In the genomic region with DNA sequence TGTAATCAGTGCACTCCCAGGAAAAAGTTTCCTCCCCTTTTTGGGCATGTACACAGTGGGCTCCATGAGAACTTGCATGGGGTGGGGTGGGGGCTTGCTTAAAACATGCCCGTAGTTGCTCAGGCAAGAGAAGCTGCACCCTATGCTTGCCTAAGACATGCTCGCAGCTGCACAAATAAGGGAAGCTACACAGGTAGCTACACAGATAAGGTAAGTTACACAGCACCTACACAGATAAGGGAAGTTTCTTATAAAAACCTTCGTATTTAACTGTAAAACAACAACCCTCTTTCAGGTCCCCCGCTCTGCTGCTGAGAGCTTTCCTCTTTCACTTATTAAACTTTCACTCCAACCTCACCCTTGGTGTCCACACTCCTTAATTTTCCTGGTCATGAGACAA, we compare ENCODE assay signal across 5 cellular contexts.
DNase-seq lines count a peak whose midpoint lies in the region; ATAC-seq, FAIRE-seq and TF ChIP-seq lines count a peak whose summit lies in the region.
"Not testable (repeated sequence)": the region's sequence is repeated elsewhere in the genome, so short reads cannot be mapped to it uniquely, and the experiment has no call there.

No MANE protein-coding gene starts in this region.

- H3K27ac Mint-ChIP-seq in Caco-2 (ENCODE audit: unreplicated experiment) = not testable (repeated sequence)
- peak overlapping the region; percentile 57 for H3K27ac Mint-ChIP-seq in progenitor cell of endocrine pancreas

- H2AFZ ChIP-seq in hepatocyte = not testable (repeated sequence)

- not testable (repeated sequence) for H3K9me3 Mint-ChIP-seq in Caco-2 (ENCODE audit: unreplicated experiment); progenitor cell of endocrine pancreas (ENCODE audit: low read depth)

- H3K27ac ChIP-seq in hepatocyte = peak overlapping the region; percentile 18
- H3K27ac ChIP-seq in pancreas = peak overlapping the region in 1 of 4 donors; percentile 50

- not testable (repeated sequence) for H3K36me3 ChIP-seq in Caco-2 (ENCODE audit: control insufficient read depth, insufficient read depth, low read length); bronchial epithelial cell (ENCODE audit: control insufficient read depth, insufficient read depth, low read length); hepatocyte (replicated peaks; ENCODE audit: insufficient read depth, low read depth); pancreas

- not testable (repeated sequence) for FAIRE-seq in bronchial epithelial cell (lab: Jason Lieb, UNC); pancreas (lab: Jason Lieb, UNC)

- intact Hi-C loops in Caco-2 (cut with micrococcal nuclease; ENCODE audit: unreplicated experiment); pancreas (cut with DNase I): not testable (repeated sequence)

- H3K27me3 Mint-ChIP-seq in Caco-2 (ENCODE audit: insufficient read depth, unreplicated experiment); progenitor cell of endocrine pancreas: not testable (repeated sequence)

- H3K36me3 Mint-ChIP-seq in Caco-2 (ENCODE audit: insufficient read depth, unreplicated experiment); progenitor cell of endocrine pancreas (ENCODE audit: insufficient read depth): not testable (repeated sequence)

- WGBS in hepatocyte (ENCODE audit: low lambda C conversion rate, missing lambda C conversion rate) = 22% methylated on average over 4 of the region's 4 CpGs
- WGBS in pancreas, 2 donors = 36 to 37% methylated on average over 4 of the region's 4 CpGs

- not testable (repeated sequence) for H3K79me2 ChIP-seq in hepatocyte

- not testable (repeated sequence) for H3K4me1 ChIP-seq in Caco-2; hepatocyte (ENCODE audit: insufficient read depth); pancreas

- not testable (repeated sequence) for H3K4me1 Mint-ChIP-seq in Caco-2 (ENCODE audit: low read depth, unreplicated experiment); progenitor cell of endocrine pancreas (ENCODE audit: low read depth)

- peak; percentile 64 to 79 (median 76) for ATAC-seq in pancreas

- not testable (repeated sequence) for TF ChIP-seq CTCF in Caco-2 (IDR thresholded peaks at IDR 0.05; ENCODE audit: insufficient read depth in 1 of 2, low read depth in 1 of 2, low read length in 1 of 2, severe bottlenecking in 1 of 2, unreplicated experiment in 1 of 2); bronchial epithelial cell (IDR thresholded peaks at IDR 0.05; ENCODE audit: insufficient read depth, low read length, severe bottlenecking); hepatocyte (IDR thresholded peaks at IDR 0.05; ENCODE audit: poor library complexity); pancreas (IDR thresholded peaks at IDR 0.05); progenitor cell of endocrine pancreas (IDR thresholded peaks at IDR 0.05; ENCODE audit: unreplicated experiment)

- peak overlapping the region; percentile 31 for H3K4me2 ChIP-seq in hepatocyte

- DNase-seq in Caco-2 (peak; percentile 4 to 40), bronchial epithelial cell (ENCODE audit: low read depth) (peak; percentile 23), hepatocyte (ENCODE audit: low spot score) (peak; percentile 11)
- DNase-seq in pancreas; progenitor cell of endocrine pancreas (ENCODE audit: low spot score, unreplicated experiment): not testable (repeated sequence)

- CTCF ChIA-PET in Caco-2 (lab: Charles Lee) = not testable (repeated sequence)

- not testable (repeated sequence) for H3K9me3 ChIP-seq in Caco-2; hepatocyte (ENCODE audit: low read depth); pancreas

- H3K4me3 ChIP-seq in Caco-2 (ENCODE audit: low read depth, low read length); bronchial epithelial cell (ENCODE audit: low read depth, low read length); hepatocyte; pancreas: not testable (repeated sequence)

- not testable (repeated sequence) for H3K4me3 Mint-ChIP-seq in Caco-2 (ENCODE audit: unreplicated experiment); progenitor cell of endocrine pancreas (ENCODE audit: low read depth)

- not testable (repeated sequence) for H3K9me2 ChIP-seq in hepatocyte (replicated peaks; ENCODE audit: insufficient read depth)

- BruUV-seq in Caco-2 (replicated peaks; lab: Mats Ljungman, UMichigan) = not testable (repeated sequence)

- H3K27me3 ChIP-seq in Caco-2 (replicated peaks; ENCODE audit: control insufficient read depth, insufficient read depth, low read length); bronchial epithelial cell (ENCODE audit: control insufficient read depth, insufficient read depth, low read length); hepatocyte; pancreas: not testable (repeated sequence)

- not testable (repeated sequence) for H4K20me1 ChIP-seq in hepatocyte (ENCODE audit: insufficient read depth, poor library complexity, severe bottlenecking)

- POLR2A ChIA-PET in Caco-2 (lab: Charles Lee) = interaction anchor here (0.6 kb wide), 1 partner anchor 113 kb away, joined by 3 read pairs; no protein-coding TSS in a partner anchor
